ENCODE assay signal across 13 cellular contexts in the genomic region with DNA sequence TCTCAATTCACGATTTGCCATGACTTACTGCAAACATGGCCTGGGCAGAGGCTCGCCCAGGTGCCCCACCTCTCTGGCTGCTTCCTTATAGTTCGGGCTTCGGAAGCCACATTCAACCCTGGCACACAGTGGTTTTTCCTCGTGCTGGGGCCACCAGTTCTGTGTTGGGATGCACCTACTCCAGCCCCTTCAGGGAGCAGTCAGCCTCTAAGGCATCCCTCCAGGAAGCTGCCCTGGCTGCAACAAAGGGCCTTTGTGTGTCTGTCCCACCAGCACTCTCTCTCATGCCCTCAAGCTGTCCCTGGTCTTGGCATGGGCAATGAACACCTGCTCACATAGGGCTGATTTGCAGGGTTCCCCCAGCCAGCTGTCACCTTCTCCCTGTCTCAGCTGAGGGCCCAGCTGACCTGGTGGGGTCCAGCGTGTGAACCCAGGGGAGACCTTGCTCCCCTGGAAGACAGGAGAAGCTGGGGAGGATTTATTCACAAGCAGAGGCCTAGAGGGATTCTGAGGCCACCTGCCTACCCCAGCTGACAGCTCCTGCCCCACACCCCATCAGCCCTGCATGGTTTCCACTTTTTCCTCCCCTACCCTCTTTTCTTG. TPM values are rescaled to one million over a fixed set of nuclear protein-coding genes. Genes with fewer than 3 reads are reported as not detected.
DNase-seq lines count a peak whose midpoint lies in the region; ATAC-seq and TF ChIP-seq lines count a peak whose summit lies in the region.
"Had no signal": no experiment of that assay in that cellular context is flagged by ENCODE, and none has a peak within 500 bp of the region (broad histone marks: within the 10 kb centered on the region; RNA-seq: fewer than 3 reads in every experiment).

No MANE protein-coding gene starts in this region.

- DNase-seq in COLO668 (lab: John Stamatoyannopoulos, UW; ENCODE audit: unreplicated experiment), result peak; percentile 62
- DNase-seq in Peyer's patch, result no peak
- no peak for DNase-seq in AG20443 (ENCODE audit: low spot score)
- no peak for DNase-seq in AG08396 (ENCODE audit: low spot score)
- no peak for DNase-seq in OCI-M1 (lab: John Stamatoyannopoulos, UW)
- DNase-seq: COR-L47, left ventricle myocardium inferior, NCI-H2029 treated with DMSO at 0.1 percent for 48 hours, uterus had no signal

- H3K9me3 ChIP-seq in Peyer's patch, result no peaks in the 10 kb centered on the region
- H3K9me3 ChIP-seq: left ventricle myocardium inferior, SJSA1, uterus had no signal

- no peak overlapping the region for H3K4me3 ChIP-seq in Peyer's patch
- H3K4me3 ChIP-seq: left ventricle myocardium inferior, SJSA1, uterus had no signal

- no peaks in the 10 kb centered on the region for H3K27me3 ChIP-seq in Peyer's patch
- H3K27me3 ChIP-seq in layer of hippocampus (ENCODE audit: control insufficient read depth, insufficient read depth, low read length), result peaks cover 7% of the 10 kb centered on the region

- H3K27ac ChIP-seq in 22Rv1 (peak overlapping the region; percentile 96), Peyer's patch (peak overlapping the region in 3 of 4 donors; percentile 37 to 97 (median 88)), layer of hippocampus (ENCODE audit: low read depth, low read length) (peak overlapping the region; percentile 18)
- H3K27ac ChIP-seq: left ventricle myocardium inferior, SJSA1, uterus had no signal

- peaks cover 0 to 31% (median 0%) of the 10 kb centered on the region in 3 donors for H3K36me3 ChIP-seq in Peyer's patch
- H3K36me3 ChIP-seq: uterus had no signal

- TF ChIP-seq CTCF in 22Rv1 (IDR thresholded peaks at IDR 0.05), result no peak
- TF ChIP-seq CTCF in Peyer's patch (IDR thresholded peaks at IDR 0.05), result no peak

- no peak for TF ChIP-seq POLR2A in Peyer's patch (IDR thresholded peaks at IDR 0.05)

- ATAC-seq in GM18867 (IDR thresholded peaks at IDR 0.05; ENCODE audit: unreplicated experiment), result no peak

- peaks cover 0 to 65% (median 17%) of the 10 kb centered on the region in 4 donors for H3K4me1 ChIP-seq in Peyer's patch

RNA-seq across cellular contexts. Expression of gene NOXO1, which starts 0.8 kb away (rescaled TPM):
- 10 to 100 TPM in 3 of 4 donors, 1 to 10 TPM in 1; 8.6 to 23.1 (median 11.3) TPM for total RNA-seq in Peyer's patch
- total RNA-seq: left ventricle myocardium inferior had no signal

RNA-seq across cellular contexts. Expression of gene GFER, which starts 1.9 kb away (rescaled TPM):
- total RNA-seq in Peyer's patch, result 100 to 1,000 TPM in 1 of 4 donors, 10 to 100 TPM in 3; 31.4 to 102 (median 83.1) TPM

RNA-seq across cellular contexts. Expression of gene SYNGR3, which starts 7.7 kb away (rescaled TPM):
- 1 to 10 TPM in 3 of 4 donors, not detected in 1; 1.3 to 3.9 (median 3.3) TPM for total RNA-seq in Peyer's patch

RNA-seq across cellular contexts. Expression of gene TBL3, which starts 10.2 kb away (rescaled TPM):
- total RNA-seq in Peyer's patch, result 10 to 100 TPM; 19.8 to 50.8 (median 39.1) TPM

RNA-seq across cellular contexts. Expression of gene RNF151, which starts 15.4 kb away (rescaled TPM):
- total RNA-seq in Peyer's patch, result not detected
- total RNA-seq: left ventricle myocardium inferior, SJSA1, uterus had no signal

Comparison
In these comparisons a context has a peak if more than half of its experiments do, and no peak if none do; other contexts are left out.
1. H3K27ac ChIP-seq: peak in every context shown above with its lines; median percentile 96 in 22Rv1; 88 in Peyer's patch; 18 in layer of hippocampus.